ENCODE assay signal across 1 cellular context in the genomic region with DNA sequence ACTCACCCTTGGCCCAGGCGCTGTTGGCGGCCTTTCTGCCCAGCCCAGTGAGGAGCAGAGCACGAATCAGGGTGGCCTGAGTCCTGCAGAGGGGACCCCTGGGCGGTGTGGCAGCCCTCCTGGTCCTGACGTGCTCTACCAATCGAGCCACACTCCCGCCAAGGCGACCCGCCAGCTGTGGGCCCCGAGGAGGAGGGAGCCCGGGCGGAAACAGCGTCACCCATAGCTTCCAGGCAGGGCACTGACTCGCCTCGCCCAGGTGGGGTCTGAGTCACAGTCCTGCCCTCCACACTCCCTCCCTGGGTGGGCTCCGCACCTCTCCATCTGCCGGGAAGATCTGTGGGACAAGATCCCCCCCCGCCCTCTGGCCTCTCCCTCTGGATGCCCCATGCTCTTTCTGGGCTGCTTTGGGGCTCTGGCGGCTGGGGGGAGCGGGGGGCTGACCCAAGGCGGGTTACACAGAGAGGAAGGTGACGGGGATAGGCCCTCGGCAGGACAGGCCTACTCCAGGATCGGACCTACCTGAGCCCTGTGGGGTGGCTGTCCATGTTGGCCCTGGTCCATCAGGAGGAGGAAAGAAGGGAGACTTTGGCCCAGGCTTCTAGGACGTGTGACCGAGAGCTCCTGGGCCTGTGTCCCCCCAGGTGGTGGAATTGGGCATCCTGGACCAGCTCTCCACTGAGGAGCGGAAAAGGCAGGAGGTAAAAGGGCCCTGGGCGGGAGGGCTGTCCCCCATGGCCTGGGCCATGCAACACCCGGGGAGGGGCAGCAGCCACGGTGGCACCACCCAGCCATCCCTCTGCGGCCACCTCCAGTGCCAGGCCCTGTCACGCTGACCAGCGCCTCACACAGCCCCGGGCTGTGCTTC.
TF ChIP-seq lines count a peak whose summit lies in the region.

No MANE protein-coding gene starts in this region.

TF ChIP-seq in WTC11, 78 proteins besides CTCF, POLR2A, EP300 and RAD21 (continued from another document):
- TF ChIP-seq, protein P1, sequence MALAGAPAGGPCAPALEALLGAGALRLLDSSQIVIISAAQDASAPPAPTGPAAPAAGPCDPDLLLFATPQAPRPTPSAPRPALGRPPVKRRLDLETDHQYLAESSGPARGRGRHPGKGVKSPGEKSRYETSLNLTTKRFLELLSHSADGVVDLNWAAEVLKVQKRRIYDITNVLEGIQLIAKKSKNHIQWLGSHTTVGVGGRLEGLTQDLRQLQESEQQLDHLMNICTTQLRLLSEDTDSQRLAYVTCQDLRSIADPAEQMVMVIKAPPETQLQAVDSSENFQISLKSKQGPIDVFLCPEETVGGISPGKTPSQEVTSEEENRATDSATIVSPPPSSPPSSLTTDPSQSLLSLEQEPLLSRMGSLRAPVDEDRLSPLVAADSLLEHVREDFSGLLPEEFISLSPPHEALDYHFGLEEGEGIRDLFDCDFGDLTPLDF (CRISPR knock-in tag; IDR thresholded peaks at IDR 0.05), result no peak
- TF ChIP-seq ELF4 (CRISPR knock-in tag; IDR thresholded peaks at IDR 0.05; ENCODE audit: low read depth) (no peak), TEAD1 (CRISPR knock-in tag; IDR thresholded peaks at IDR 0.05) (no peak), NFYB (CRISPR knock-in tag; conservative IDR thresholded peaks at IDR 0.05; ENCODE audit: low read depth) (no peak), ZNF219 (CRISPR knock-in tag; IDR thresholded peaks at IDR 0.05; ENCODE audit: borderline replicate concordance) (no peak)
